In genomic region chr12:6076776-6077700, GRCh38 we compare ENCODE assay signal across 1 cellular context.
TF ChIP-seq lines count a peak whose summit lies in the region.

No MANE protein-coding gene starts in this region.

TF ChIP-seq in H1, 55 proteins besides CTCF, POLR2A, EP300 and RAD21:
- TF ChIP-seq YY1 (IDR thresholded peaks at IDR 0.05; ENCODE audit: low read depth, low read length): no peak
- TF ChIP-seq MAFK (IDR thresholded peaks at IDR 0.05; ENCODE audit: low read depth, low read length): no peak
- TF ChIP-seq NANOG (IDR thresholded peaks at IDR 0.05; ENCODE audit: insufficient read depth, low read depth, low read length, poor library complexity, severe bottlenecking): no peak
